Comparison of ENCODE assay signal across 1 cellular context in the genomic region with DNA sequence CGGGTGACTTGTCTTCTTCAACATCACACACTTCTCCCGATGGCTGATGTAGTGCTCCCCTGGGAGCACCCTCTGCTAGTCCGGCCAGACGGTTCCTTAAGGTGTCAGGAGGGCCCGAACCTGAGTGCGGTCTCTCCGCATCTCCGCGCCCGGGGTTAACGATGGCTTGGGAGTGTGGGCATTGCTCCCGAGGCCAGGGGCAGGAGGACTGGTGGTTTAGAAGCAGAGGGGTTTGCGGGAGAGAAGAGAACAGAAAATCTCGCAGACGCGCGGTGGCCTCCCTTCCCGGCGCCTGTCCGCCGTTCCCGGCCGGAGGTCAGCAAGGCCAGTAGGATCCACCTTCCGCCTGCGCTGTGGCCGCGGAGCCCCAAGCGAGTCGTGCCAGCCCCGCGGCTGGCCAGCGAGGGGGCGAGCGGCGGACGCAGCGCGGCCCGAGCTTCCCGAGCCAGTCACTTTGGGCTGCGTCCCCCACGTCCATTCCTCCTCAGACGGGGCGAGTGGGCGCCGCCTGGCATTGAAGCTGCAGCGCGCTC.
TF ChIP-seq lines count a peak whose summit lies in the region.

No MANE protein-coding gene starts in this region.

TF ChIP-seq in HepG2, 621 proteins besides CTCF, POLR2A, EP300 and RAD21 (continues in another document):
- TF ChIP-seq, protein P1, sequence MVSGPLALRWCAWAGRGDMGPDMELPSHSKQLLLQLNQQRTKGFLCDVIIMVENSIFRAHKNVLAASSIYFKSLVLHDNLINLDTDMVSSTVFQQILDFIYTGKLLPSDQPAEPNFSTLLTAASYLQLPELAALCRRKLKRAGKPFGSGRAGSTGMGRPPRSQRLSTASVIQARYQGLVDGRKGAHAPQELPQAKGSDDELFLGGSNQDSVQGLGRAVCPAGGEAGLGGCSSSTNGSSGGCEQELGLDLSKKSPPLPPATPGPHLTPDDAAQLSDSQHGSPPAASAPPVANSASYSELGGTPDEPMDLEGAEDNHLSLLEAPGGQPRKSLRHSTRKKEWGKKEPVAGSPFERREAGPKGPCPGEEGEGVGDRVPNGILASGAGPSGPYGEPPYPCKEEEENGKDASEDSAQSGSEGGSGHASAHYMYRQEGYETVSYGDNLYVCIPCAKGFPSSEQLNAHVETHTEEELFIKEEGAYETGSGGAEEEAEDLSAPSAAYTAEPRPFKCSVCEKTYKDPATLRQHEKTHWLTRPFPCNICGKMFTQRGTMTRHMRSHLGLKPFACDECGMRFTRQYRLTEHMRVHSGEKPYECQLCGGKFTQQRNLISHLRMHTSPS (CRISPR knock-in tag; IDR thresholded peaks at IDR 0.05; ENCODE audit: low read depth) = no peak
- TF ChIP-seq, protein P2, sequence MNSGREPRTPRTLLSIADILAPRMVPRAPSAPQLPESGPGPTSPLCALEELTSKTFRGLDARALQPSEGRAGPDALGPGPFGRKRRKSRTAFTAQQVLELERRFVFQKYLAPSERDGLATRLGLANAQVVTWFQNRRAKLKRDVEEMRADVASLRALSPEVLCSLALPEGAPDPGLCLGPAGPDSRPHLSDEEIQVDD (CRISPR knock-in tag; IDR thresholded peaks at IDR 0.05; ENCODE audit: borderline replicate concordance) = no peak
- peak; percentile 11 for TF ChIP-seq AGO1 (IDR thresholded peaks at IDR 0.05; ENCODE audit: low read depth, low read length, poor library complexity, severe bottlenecking)
- 0 out of 2 replicates have a peak, but pooled peaks have one; percentile 31 for TF ChIP-seq ZMAT3 (CRISPR knock-in tag; conservative IDR thresholded peaks at IDR 0.05)
- TF ChIP-seq HDAC1 (CRISPR knock-in tag; IDR thresholded peaks at IDR 0.05) = peak; percentile 52
- TF ChIP-seq NFE2L1 (CRISPR knock-in tag; IDR thresholded peaks at IDR 0.05; ENCODE audit: borderline replicate concordance) = 0 out of 2 replicates have a peak, but pooled peaks have one; percentile 19
- TF ChIP-seq, protein P3, sequence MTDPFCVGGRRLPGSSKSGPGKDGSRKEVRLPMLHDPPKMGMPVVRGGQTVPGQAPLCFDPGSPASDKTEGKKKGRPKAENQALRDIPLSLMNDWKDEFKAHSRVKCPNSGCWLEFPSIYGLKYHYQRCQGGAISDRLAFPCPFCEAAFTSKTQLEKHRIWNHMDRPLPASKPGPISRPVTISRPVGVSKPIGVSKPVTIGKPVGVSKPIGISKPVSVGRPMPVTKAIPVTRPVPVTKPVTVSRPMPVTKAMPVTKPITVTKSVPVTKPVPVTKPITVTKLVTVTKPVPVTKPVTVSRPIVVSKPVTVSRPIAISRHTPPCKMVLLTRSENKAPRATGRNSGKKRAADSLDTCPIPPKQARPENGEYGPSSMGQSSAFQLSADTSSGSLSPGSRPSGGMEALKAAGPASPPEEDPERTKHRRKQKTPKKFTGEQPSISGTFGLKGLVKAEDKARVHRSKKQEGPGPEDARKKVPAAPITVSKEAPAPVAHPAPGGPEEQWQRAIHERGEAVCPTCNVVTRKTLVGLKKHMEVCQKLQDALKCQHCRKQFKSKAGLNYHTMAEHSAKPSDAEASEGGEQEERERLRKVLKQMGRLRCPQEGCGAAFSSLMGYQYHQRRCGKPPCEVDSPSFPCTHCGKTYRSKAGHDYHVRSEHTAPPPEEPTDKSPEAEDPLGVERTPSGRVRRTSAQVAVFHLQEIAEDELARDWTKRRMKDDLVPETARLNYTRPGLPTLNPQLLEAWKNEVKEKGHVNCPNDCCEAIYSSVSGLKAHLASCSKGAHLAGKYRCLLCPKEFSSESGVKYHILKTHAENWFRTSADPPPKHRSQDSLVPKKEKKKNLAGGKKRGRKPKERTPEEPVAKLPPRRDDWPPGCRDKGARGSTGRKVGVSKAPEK (CRISPR knock-in tag; IDR thresholded peaks at IDR 0.05; ENCODE audit: borderline replicate concordance) = 0 out of 2 replicates have a peak, but pooled peaks have one; percentile 23
- TF ChIP-seq, protein P4, sequence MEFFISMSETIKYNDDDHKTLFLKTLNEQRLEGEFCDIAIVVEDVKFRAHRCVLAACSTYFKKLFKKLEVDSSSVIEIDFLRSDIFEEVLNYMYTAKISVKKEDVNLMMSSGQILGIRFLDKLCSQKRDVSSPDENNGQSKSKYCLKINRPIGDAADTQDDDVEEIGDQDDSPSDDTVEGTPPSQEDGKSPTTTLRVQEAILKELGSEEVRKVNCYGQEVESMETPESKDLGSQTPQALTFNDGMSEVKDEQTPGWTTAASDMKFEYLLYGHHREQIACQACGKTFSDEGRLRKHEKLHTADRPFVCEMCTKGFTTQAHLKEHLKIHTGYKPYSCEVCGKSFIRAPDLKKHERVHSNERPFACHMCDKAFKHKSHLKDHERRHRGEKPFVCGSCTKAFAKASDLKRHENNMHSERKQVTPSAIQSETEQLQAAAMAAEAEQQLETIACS (CRISPR knock-in tag; IDR thresholded peaks at IDR 0.05) = 0 out of 2 replicates have a peak, but pooled peaks have one; percentile 36
- peak; percentile 98 for TF ChIP-seq ZNF263 (CRISPR knock-in tag; IDR thresholded peaks at IDR 0.05)
- TF ChIP-seq KLF13 (CRISPR knock-in tag; IDR thresholded peaks at IDR 0.05) = no peak
- TF ChIP-seq, protein P5, sequence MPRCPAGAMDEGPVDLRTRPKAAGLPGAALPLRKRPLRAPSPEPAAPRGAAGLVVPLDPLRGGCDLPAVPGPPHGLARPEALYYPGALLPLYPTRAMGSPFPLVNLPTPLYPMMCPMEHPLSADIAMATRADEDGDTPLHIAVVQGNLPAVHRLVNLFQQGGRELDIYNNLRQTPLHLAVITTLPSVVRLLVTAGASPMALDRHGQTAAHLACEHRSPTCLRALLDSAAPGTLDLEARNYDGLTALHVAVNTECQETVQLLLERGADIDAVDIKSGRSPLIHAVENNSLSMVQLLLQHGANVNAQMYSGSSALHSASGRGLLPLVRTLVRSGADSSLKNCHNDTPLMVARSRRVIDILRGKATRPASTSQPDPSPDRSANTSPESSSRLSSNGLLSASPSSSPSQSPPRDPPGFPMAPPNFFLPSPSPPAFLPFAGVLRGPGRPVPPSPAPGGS (CRISPR knock-in tag; IDR thresholded peaks at IDR 0.05) = 0 out of 2 replicates have a peak, but pooled peaks have one; percentile 21
- TF ChIP-seq ZSCAN20 (CRISPR knock-in tag; IDR thresholded peaks at IDR 0.05; ENCODE audit: borderline replicate concordance) = peak; percentile 66; the same call in 1 of the 2 replicates
- TF ChIP-seq NFIB (CRISPR knock-in tag; IDR thresholded peaks at IDR 0.05; ENCODE audit: borderline replicate concordance) = no peak
- TF ChIP-seq, protein P6, sequence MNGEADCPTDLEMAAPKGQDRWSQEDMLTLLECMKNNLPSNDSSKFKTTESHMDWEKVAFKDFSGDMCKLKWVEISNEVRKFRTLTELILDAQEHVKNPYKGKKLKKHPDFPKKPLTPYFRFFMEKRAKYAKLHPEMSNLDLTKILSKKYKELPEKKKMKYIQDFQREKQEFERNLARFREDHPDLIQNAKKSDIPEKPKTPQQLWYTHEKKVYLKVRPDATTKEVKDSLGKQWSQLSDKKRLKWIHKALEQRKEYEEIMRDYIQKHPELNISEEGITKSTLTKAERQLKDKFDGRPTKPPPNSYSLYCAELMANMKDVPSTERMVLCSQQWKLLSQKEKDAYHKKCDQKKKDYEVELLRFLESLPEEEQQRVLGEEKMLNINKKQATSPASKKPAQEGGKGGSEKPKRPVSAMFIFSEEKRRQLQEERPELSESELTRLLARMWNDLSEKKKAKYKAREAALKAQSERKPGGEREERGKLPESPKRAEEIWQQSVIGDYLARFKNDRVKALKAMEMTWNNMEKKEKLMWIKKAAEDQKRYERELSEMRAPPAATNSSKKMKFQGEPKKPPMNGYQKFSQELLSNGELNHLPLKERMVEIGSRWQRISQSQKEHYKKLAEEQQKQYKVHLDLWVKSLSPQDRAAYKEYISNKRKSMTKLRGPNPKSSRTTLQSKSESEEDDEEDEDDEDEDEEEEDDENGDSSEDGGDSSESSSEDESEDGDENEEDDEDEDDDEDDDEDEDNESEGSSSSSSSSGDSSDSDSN (CRISPR knock-in tag; IDR thresholded peaks at IDR 0.05) = peak; percentile 73
- 0 out of 2 replicates have a peak, but pooled peaks have one; percentile 22 for TF ChIP-seq ZFY (CRISPR knock-in tag; IDR thresholded peaks at IDR 0.05)
- TF ChIP-seq, protein P7, sequence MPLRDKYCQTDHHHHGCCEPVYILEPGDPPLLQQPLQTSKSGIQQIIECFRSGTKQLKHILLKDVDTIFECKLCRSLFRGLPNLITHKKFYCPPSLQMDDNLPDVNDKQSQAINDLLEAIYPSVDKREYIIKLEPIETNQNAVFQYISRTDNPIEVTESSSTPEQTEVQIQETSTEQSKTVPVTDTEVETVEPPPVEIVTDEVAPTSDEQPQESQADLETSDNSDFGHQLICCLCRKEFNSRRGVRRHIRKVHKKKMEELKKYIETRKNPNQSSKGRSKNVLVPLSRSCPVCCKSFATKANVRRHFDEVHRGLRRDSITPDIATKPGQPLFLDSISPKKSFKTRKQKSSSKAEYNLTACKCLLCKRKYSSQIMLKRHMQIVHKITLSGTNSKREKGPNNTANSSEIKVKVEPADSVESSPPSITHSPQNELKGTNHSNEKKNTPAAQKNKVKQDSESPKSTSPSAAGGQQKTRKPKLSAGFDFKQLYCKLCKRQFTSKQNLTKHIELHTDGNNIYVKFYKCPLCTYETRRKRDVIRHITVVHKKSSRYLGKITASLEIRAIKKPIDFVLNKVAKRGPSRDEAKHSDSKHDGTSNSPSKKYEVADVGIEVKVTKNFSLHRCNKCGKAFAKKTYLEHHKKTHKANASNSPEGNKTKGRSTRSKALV (CRISPR knock-in tag; IDR thresholded peaks at IDR 0.05) = peak; percentile 94
- peak; percentile 83 for TF ChIP-seq HNRNPLL (IDR thresholded peaks at IDR 0.05; ENCODE audit: low read depth, low read length, poor library complexity, severe bottlenecking)
- TF ChIP-seq RFX3 (CRISPR knock-in tag; IDR thresholded peaks at IDR 0.05) = no peak
- TF ChIP-seq, protein P8, sequence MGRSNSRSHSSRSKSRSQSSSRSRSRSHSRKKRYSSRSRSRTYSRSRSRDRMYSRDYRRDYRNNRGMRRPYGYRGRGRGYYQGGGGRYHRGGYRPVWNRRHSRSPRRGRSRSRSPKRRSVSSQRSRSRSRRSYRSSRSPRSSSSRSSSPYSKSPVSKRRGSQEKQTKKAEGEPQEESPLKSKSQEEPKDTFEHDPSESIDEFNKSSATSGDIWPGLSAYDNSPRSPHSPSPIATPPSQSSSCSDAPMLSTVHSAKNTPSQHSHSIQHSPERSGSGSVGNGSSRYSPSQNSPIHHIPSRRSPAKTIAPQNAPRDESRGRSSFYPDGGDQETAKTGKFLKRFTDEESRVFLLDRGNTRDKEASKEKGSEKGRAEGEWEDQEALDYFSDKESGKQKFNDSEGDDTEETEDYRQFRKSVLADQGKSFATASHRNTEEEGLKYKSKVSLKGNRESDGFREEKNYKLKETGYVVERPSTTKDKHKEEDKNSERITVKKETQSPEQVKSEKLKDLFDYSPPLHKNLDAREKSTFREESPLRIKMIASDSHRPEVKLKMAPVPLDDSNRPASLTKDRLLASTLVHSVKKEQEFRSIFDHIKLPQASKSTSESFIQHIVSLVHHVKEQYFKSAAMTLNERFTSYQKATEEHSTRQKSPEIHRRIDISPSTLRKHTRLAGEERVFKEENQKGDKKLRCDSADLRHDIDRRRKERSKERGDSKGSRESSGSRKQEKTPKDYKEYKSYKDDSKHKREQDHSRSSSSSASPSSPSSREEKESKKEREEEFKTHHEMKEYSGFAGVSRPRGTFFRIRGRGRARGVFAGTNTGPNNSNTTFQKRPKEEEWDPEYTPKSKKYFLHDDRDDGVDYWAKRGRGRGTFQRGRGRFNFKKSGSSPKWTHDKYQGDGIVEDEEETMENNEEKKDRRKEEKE (IDR thresholded peaks at IDR 0.05) = no peak
- TF ChIP-seq CREB1 (IDR thresholded peaks at IDR 0.05) = no peak
- TF ChIP-seq CREB1 (CRISPR knock-in tag; IDR thresholded peaks at IDR 0.05) = no peak
- TF ChIP-seq ZNF777 (CRISPR knock-in tag; IDR thresholded peaks at IDR 0.05) = peak; percentile 96
- no peak for TF ChIP-seq ZNF737 (CRISPR knock-in tag; IDR thresholded peaks at IDR 0.05; ENCODE audit: borderline replicate concordance)
- TF ChIP-seq ASH2L (IDR thresholded peaks at IDR 0.05; ENCODE audit: insufficient read length, low read depth, low read length) = peak; percentile 35
- peak; percentile 25; the same call in 1 of the 2 replicates for TF ChIP-seq GABPB1 (CRISPR knock-in tag; IDR thresholded peaks at IDR 0.05)
- TF ChIP-seq, protein P9, sequence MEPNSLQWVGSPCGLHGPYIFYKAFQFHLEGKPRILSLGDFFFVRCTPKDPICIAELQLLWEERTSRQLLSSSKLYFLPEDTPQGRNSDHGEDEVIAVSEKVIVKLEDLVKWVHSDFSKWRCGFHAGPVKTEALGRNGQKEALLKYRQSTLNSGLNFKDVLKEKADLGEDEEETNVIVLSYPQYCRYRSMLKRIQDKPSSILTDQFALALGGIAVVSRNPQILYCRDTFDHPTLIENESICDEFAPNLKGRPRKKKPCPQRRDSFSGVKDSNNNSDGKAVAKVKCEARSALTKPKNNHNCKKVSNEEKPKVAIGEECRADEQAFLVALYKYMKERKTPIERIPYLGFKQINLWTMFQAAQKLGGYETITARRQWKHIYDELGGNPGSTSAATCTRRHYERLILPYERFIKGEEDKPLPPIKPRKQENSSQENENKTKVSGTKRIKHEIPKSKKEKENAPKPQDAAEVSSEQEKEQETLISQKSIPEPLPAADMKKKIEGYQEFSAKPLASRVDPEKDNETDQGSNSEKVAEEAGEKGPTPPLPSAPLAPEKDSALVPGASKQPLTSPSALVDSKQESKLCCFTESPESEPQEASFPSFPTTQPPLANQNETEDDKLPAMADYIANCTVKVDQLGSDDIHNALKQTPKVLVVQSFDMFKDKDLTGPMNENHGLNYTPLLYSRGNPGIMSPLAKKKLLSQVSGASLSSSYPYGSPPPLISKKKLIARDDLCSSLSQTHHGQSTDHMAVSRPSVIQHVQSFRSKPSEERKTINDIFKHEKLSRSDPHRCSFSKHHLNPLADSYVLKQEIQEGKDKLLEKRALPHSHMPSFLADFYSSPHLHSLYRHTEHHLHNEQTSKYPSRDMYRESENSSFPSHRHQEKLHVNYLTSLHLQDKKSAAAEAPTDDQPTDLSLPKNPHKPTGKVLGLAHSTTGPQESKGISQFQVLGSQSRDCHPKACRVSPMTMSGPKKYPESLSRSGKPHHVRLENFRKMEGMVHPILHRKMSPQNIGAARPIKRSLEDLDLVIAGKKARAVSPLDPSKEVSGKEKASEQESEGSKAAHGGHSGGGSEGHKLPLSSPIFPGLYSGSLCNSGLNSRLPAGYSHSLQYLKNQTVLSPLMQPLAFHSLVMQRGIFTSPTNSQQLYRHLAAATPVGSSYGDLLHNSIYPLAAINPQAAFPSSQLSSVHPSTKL (CRISPR knock-in tag; IDR thresholded peaks at IDR 0.05) = peak; percentile 18; the same call in 1 of the 2 replicates
- 0 out of 2 replicates have a peak, but pooled peaks have one; percentile 45 for TF ChIP-seq AKAP8 (CRISPR knock-in tag; IDR thresholded peaks at IDR 0.05)
- TF ChIP-seq ZNF891 (CRISPR knock-in tag; IDR thresholded peaks at IDR 0.05) = 0 out of 2 replicates have a peak, but pooled peaks have one; percentile 10
